Comparison of ENCODE assay signal across 8 cellular contexts in genomic region chr7:120792091-120792860, GRCh38.
DNase-seq lines count a peak whose midpoint lies in the region; ATAC-seq, FAIRE-seq and TF ChIP-seq lines count a peak whose summit lies in the region.

No MANE protein-coding gene starts in this region.

- H3K36me3 ChIP-seq in GM23338 (ENCODE audit: insufficient read depth) (no peaks in the 10 kb centered on the region), ascending aorta (no peaks in the 10 kb centered on the region), small intestine (ENCODE audit: control insufficient read depth in 2 of 2, insufficient read depth in 2 of 2, low read length in 2 of 2) (peaks cover 0 to 2% of the 10 kb centered on the region in 2 donors)

- H3K36me3 Mint-ChIP-seq in GM23338 (ENCODE audit: low read depth) (peaks cover 6% of the 10 kb centered on the region; the same call in 2 of the 3 replicates), T-cell (no peaks in the 10 kb centered on the region)

- no peak overlapping the region for H2AFZ ChIP-seq in GM23338

- POLR2A ChIA-PET in T-cell (lab: Charles Lee) = no interaction called here

- H3K4me3 Mint-ChIP-seq in GM23338 (no peak overlapping the region), T-cell (no peak overlapping the region)

- no peaks in the 10 kb centered on the region for H3K79me2 ChIP-seq in GM23338 (replicated peaks; ENCODE audit: insufficient read depth)

- H3K4me3 ChIP-seq in GM12865 (ENCODE audit: low read depth, low read length) = no peak overlapping the region
- H3K4me3 ChIP-seq in GM23338 = no peak overlapping the region
- no peak overlapping the region for H3K4me3 ChIP-seq in ascending aorta
- H3K4me3 ChIP-seq in small intestine (ENCODE audit: low read depth in 1 of 2, low read length in 2 of 2) = no peak overlapping the region

- peaks cover 3% of the 10 kb centered on the region; the same call in 2 of the 3 replicates for H3K9me3 Mint-ChIP-seq in GM23338
- H3K9me3 Mint-ChIP-seq in T-cell = no peaks in the 10 kb centered on the region

- H3K4me1 Mint-ChIP-seq in GM23338 (peaks cover 18% of the 10 kb centered on the region), T-cell (no peaks in the 10 kb centered on the region)

- intact Hi-C loops in ascending aorta (cut with DNase I) = loop anchor here (5.0 kb wide), 2 partner anchors 65 to 315 kb away; partner anchors contain the start of gene TSPAN12

- peak; percentile 97 for TF ChIP-seq CTCF in GM12865 (IDR thresholded peaks at IDR 0.05; ENCODE audit: insufficient read depth, low read depth, low read length, missing control alignments)
- peak; percentile 95 for TF ChIP-seq CTCF in GM23338 (conservative IDR thresholded peaks at IDR 0.05; ENCODE audit: low read depth in 2 of 2)
- TF ChIP-seq CTCF in ascending aorta (IDR thresholded peaks at IDR 0.05) = peak; percentile 37 to 84 (median 81)

- no peak overlapping the region for H3K4me2 ChIP-seq in GM23338

- no peak for FAIRE-seq in small intestine (lab: Jason Lieb, UNC)

- H3K9me2 ChIP-seq in GM23338 (ENCODE audit: insufficient read depth) = no peaks in the 10 kb centered on the region

- CTCF ChIA-PET in T-cell (lab: Charles Lee) = interaction anchor here (0.6 to 2.2 kb wide), 12 partner anchors 9 to 316 kb away, joined by 3 to 10 read pairs (median 3); no protein-coding TSS in a partner anchor

- H3K4me1 ChIP-seq in GM23338 (ENCODE audit: insufficient read depth) (peaks cover 4% of the 10 kb centered on the region), ascending aorta (no peaks in the 10 kb centered on the region), small intestine (ENCODE audit: control insufficient read depth in 2 of 2, insufficient read depth in 1 of 2, low read depth in 1 of 2, low read length in 1 of 2) (no peaks in the 10 kb centered on the region)

- H4K20me1 ChIP-seq in GM23338 (replicated peaks; ENCODE audit: insufficient read depth) = no peaks in the 10 kb centered on the region

- peak; percentile 100 for ATAC-seq in GM23338
- ATAC-seq in T-cell (replicated peaks in 1 of 4) = peak in 3 of 4 experiments; percentile 42 to 69 (median 50)
- ATAC-seq in HG02840 (IDR thresholded peaks at IDR 0.05; ENCODE audit: low FRiP score, unreplicated experiment) = no peak

- H3K27ac ChIP-seq in GM23338 (ENCODE audit: low read depth) = no peak overlapping the region
- no peak overlapping the region for H3K27ac ChIP-seq in ascending aorta
- H3K27ac ChIP-seq in small intestine (ENCODE audit: low read depth in 1 of 2, low read length in 1 of 2) = no peak overlapping the region

- H3F3A ChIP-seq in GM23338 (replicated peaks; ENCODE audit: low read depth) = no peaks in the 10 kb centered on the region

- no peaks in the 10 kb centered on the region for H3K9me3 ChIP-seq in ascending aorta
- H3K9me3 ChIP-seq in small intestine (ENCODE audit: control insufficient read depth, low read depth) = no peaks in the 10 kb centered on the region

- H3K27ac Mint-ChIP-seq in GM23338 (no peak overlapping the region; the same call in 1 of the 2 replicates), T-cell (no peak overlapping the region)

- peak; percentile 83 for DNase-seq in GM12865 (ENCODE audit: low read depth)
- DNase-seq in GM23338 (ENCODE audit: low spot score) = peak; percentile 94
- peak; percentile 67 for DNase-seq in LHCN-M2 (ENCODE audit: low read depth)
- DNase-seq in T-cell = peak in 32 of 34 experiments; percentile 4 to 58 (median 30)
- DNase-seq in ascending aorta (ENCODE audit: low spot score in 2 of 2) = peak in 1 of 2 donors; percentile 75
- peak; percentile 24 to 59 for DNase-seq in hippocampal formation (lab: John Stamatoyannopoulos, UW)
- DNase-seq in small intestine = peak; percentile 75

- WGBS in small intestine, 3 donors = 40 to 46% (median 44%) methylated on average over 13 of the region's 13 CpGs

- H3K27me3 Mint-ChIP-seq in GM23338 (ENCODE audit: insufficient read depth, low read depth, poor library complexity) (peaks cover 2% of the 10 kb centered on the region), T-cell (peaks cover 2 to 12% of the 10 kb centered on the region in 2 donors)

- H3K27me3 ChIP-seq in GM23338 (ENCODE audit: insufficient read depth) (no peaks in the 10 kb centered on the region), ascending aorta (no peaks in the 10 kb centered on the region), small intestine (ENCODE audit: control insufficient read depth in 2 of 2, insufficient read depth in 2 of 2, low read length in 2 of 2) (no peaks in the 10 kb centered on the region)

TF ChIP-seq in GM23338, 12 proteins besides CTCF, POLR2A, EP300 and RAD21 (continues in another document):
- no peak for TF ChIP-seq EZH2phosphoT487 (IDR thresholded peaks at IDR 0.05; ENCODE audit: unreplicated experiment)
- no peak for TF ChIP-seq ZNF114 (CRISPR knock-in tag; IDR thresholded peaks at IDR 0.05)
- no peak for TF ChIP-seq NANOG (IDR thresholded peaks at IDR 0.05; ENCODE audit: borderline replicate concordance)
- no peak for TF ChIP-seq JUNB (IDR thresholded peaks at IDR 0.05; ENCODE audit: unreplicated experiment)
- no peak for TF ChIP-seq ZNF462 (CRISPR knock-in tag; IDR thresholded peaks at IDR 0.05)
- no peak for TF ChIP-seq EZH2 (IDR thresholded peaks at IDR 0.05; ENCODE audit: low read depth, unreplicated experiment)
- TF ChIP-seq ZNF331 (CRISPR knock-in tag; IDR thresholded peaks at IDR 0.05; ENCODE audit: low read depth) = no peak
- no peak for TF ChIP-seq CREB1 (CRISPR knock-in tag; IDR thresholded peaks at IDR 0.05; ENCODE audit: low read depth)
- TF ChIP-seq ETS1 (IDR thresholded peaks at IDR 0.05) = no peak
